9 cellular contexts compared by ENCODE assay signal in the genomic region with DNA sequence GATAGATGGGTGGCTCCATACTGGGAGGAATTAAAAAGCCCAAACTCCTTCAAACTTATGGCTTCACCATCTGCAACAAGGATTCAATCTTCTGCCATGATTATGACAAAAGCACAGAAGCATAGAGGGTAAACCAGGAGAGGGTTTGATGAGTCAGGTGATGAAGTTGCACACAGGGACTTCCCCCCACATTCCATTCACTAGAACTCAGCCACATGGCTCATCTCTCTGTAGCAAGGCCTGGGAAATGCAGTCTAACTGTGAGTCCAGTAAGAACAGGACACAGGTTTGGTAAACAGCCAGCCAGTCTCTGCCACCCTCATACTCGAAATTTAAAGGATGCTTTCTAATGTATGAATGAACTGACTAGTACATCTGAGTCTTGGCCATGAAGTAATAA.
DNase-seq lines count a peak whose midpoint lies in the region; ATAC-seq and TF ChIP-seq lines count a peak whose summit lies in the region.
"Had no signal": no experiment of that assay in that cellular context is flagged by ENCODE, and none has a peak within 500 bp of the region (broad histone marks: within the 10 kb centered on the region; RNA-seq: fewer than 3 reads in every experiment).

No MANE protein-coding gene starts in this region.

- TF ChIP-seq CTCF in RWPE1 (conservative IDR thresholded peaks at IDR 0.05; ENCODE audit: low read depth) = no peak
- no peak for TF ChIP-seq CTCF in stomach (IDR thresholded peaks at IDR 0.05)

- POLR2A ChIA-PET in RWPE1 (lab: Yijun Ruan, JAX; ENCODE audit: low non-redundant PET) = no interaction called here

- H3K4me1 ChIP-seq in stomach = peaks cover 0 to 14% (median 0%) of the 10 kb centered on the region in 4 donors

- H3K4me3 ChIP-seq in stomach = no peak overlapping the region

- TF ChIP-seq POLR2A in stomach (IDR thresholded peaks at IDR 0.05) = no peak

- H3K27me3 ChIP-seq in stomach = no peaks in the 10 kb centered on the region

- no peaks in the 10 kb centered on the region for H3K9me3 ChIP-seq in stomach

- H3K27ac ChIP-seq in RWPE1 = no peak overlapping the region
- no peak overlapping the region for H3K27ac ChIP-seq in stomach
- H3K27ac ChIP-seq: C4-2B had no signal

- no peak for TF ChIP-seq EP300 in stomach (IDR thresholded peaks at IDR 0.05)

- CTCF ChIA-PET in RWPE1 (lab: Yijun Ruan, JAX) = interaction anchor here (0.7 kb wide), 1 partner anchor 99 kb away, joined by 3 read pairs; no protein-coding TSS in a partner anchor

- intact Hi-C loops in stomach (cut with DNase I; ENCODE audit: low total_unique reads) = no loop called here

- 48 to 68% (median 58%) methylated on average over 1 of the region's 1 CpG for WGBS in stomach, 5 donors

- ATAC-seq in GM21717 (IDR thresholded peaks at IDR 0.05; ENCODE audit: unreplicated experiment) = no peak
- no peak for ATAC-seq in GM21423 (IDR thresholded peaks at IDR 0.05; ENCODE audit: unreplicated experiment)

- no peaks in the 10 kb centered on the region for H3K36me3 ChIP-seq in stomach

- peak; percentile 45 to 49 for DNase-seq in activated CD4-positive, alpha-beta T cell treated with anti-CD3 and anti-CD28 coated beads for 4 hours
- DNase-seq in activated CD4-positive, alpha-beta T cell treated with anti-CD3 and anti-CD28 coated beads for 1 hour = no peak
- peak; percentile 95 for DNase-seq in RWPE1 (ENCODE audit: low spot score)
- peak; percentile 40 for DNase-seq in epidermal melanocyte (ENCODE audit: insufficient read length, low spot score)
- DNase-seq in stimulated activated CD4-positive, alpha-beta T cell treated with anti-CD3 and anti-CD28 coated beads, Interleukin-12 subunit alpha, Interleukin-12 subunit beta, amount 100 ng/mL, for 4 hours = peak; percentile 32
- DNase-seq in stomach = no peak

Comparison
In these comparisons a context has a peak if more than half of its experiments do, and no peak if none do; other contexts are left out.
1. DNase-seq: peak in activated CD4-positive, alpha-beta T cell treated with anti-CD3 and anti-CD28 coated beads for 4 hours (2 of 2), RWPE1 (single experiment), epidermal melanocyte (single experiment) and stimulated activated CD4-positive, alpha-beta T cell treated with anti-CD3 and anti-CD28 coated beads, Interleukin-12 subunit alpha, Interleukin-12 subunit beta, amount 100 ng/mL, for 4 hours (single experiment); none in activated CD4-positive, alpha-beta T cell treated with anti-CD3 and anti-CD28 coated beads for 1 hour (single experiment) and stomach (single experiment).